In the genomic region with DNA sequence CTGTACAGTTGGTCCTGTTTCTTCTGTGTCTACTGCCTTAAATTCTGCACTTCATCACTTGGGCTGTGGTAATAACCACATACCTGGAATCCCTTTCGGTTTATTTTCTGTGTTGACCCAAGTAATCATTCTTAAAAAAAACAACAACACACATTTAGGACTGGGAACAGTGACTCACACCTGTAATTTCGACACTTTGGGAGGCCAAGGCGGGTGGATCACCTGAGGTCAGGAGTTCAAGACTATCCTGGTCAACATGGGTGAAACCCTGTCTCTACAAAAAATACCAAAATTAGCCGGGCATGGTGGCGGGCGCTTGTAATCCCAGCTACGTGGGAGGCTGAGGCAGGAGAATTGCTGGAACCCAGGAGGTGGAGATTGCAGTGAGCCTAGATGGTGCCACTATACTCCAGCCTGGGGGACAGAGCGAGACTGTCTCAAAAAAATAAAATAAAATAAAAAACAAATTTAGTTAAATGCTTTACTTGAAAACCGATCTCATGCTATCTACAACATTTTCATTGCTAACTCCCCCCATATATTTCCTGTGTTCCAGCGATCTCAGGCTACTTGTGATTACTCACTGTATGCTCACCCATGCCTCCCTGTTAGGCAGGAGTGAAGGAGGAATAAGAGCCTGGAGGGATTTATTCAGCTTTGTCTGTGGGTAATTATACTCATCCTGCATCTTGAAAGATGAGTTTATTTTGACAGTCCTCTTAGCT, we compare ENCODE assay signal across 11 cellular contexts. TPM values are rescaled to one million over a fixed set of nuclear protein-coding genes. Genes with fewer than 3 reads are reported as not detected.
A peak's percentile ranks its signal among the peaks of the same experiment; 100 is the strongest.
DNase-seq lines count a peak whose midpoint lies in the region; ATAC-seq and TF ChIP-seq lines count a peak whose summit lies in the region.
"Had no signal": no experiment of that assay in that cellular context is flagged by ENCODE, and none has a peak within 500 bp of the region (broad histone marks: within the 10 kb centered on the region; RNA-seq: fewer than 3 reads in every experiment).

No MANE protein-coding gene starts in this region.

- no peaks in the 10 kb centered on the region for H3K36me3 ChIP-seq in osteoblast (ENCODE audit: insufficient read depth, low read length)

- no peak for TF ChIP-seq CTCF in osteoblast (IDR thresholded peaks at IDR 0.05; ENCODE audit: extremely low read depth, low read depth, low read length)

- peaks cover 95% of the 10 kb centered on the region for H3K79me2 ChIP-seq in osteoblast (ENCODE audit: insufficient read depth, low read length)

- no peak for ATAC-seq in GM18520 (IDR thresholded peaks at IDR 0.05; ENCODE audit: unreplicated experiment)
- ATAC-seq in GM19395 (IDR thresholded peaks at IDR 0.05; ENCODE audit: unreplicated experiment) = no peak
- ATAC-seq in GM19023 (IDR thresholded peaks at IDR 0.05; ENCODE audit: unreplicated experiment) = no peak

- H3K27me3 ChIP-seq in osteoblast (ENCODE audit: insufficient read depth, low read length) = no peaks in the 10 kb centered on the region

- peaks cover 29% of the 10 kb centered on the region for H3K4me1 ChIP-seq in osteoblast (ENCODE audit: insufficient read depth, low read length)

- H4K20me1 ChIP-seq in osteoblast (ENCODE audit: insufficient read depth, low read length) = peaks cover 38% of the 10 kb centered on the region

- no peak overlapping the region for H2AFZ ChIP-seq in osteoblast (ENCODE audit: low read length)

- H3K27ac ChIP-seq in osteoblast (ENCODE audit: low read depth, low read length) = peak overlapping the region; percentile 11

- DNase-seq in GM03348 (ENCODE audit: low spot score) (peak; percentile 42), dermis blood vessel endothelial cell (peak; percentile 42), osteoblast (ENCODE audit: insufficient read length, low spot score, missing footprints) (peak; percentile 46), hippocampal formation (lab: John Stamatoyannopoulos, UW) (no peak)
- DNase-seq: activated T-cell treated with anti-CD3 and anti-CD28 coated beads for 4 hours, erythroblast, NCI-H146 had no signal

- no peaks in the 10 kb centered on the region for H3K9me3 ChIP-seq in osteoblast (ENCODE audit: low read depth, low read length)

- H3K4me2 ChIP-seq in osteoblast (ENCODE audit: insufficient read depth, low read length) = peak overlapping the region; percentile 18

- no peak overlapping the region for H3K4me3 ChIP-seq in osteoblast (ENCODE audit: insufficient read depth, low read length)

TF ChIP-seq in PFSK-1, 5 proteins besides CTCF, POLR2A, EP300 and RAD21:
- TF ChIP-seq POLR2AphosphoS5 (IDR thresholded peaks at IDR 0.05; ENCODE audit: low read depth, low read length) = no peak
- 0 out of 2 replicates have a peak, but pooled peaks have one; percentile 20 for TF ChIP-seq SIN3A (IDR thresholded peaks at IDR 0.05; ENCODE audit: borderline replicate concordance, insufficient read depth, low read length)

RNA-seq across cellular contexts. Expression of gene ACSL3, which starts 18.2 kb away (rescaled TPM):
- polyA plus RNA-seq in PFSK-1 (2012; ENCODE audit: insufficient read length, low read depth) = 56.9 TPM
- total RNA-seq in dermis blood vessel endothelial cell = 125 and 137 TPM in 2 replicates
- total RNA-seq in osteoblast = 166 and 170 TPM in 2 replicates

Comparison
In these comparisons a context has a peak if more than half of its experiments do, and no peak if none do; other contexts are left out.
1. DNase-seq: peak in GM03348 (single experiment), dermis blood vessel endothelial cell (single experiment) and osteoblast (single experiment); none in hippocampal formation (0 of 2).